In genomic region chr22:23161574-23161973, GRCh38 we compare ENCODE assay signal across 20 cellular contexts. TPM values are rescaled to one million over a fixed set of nuclear protein-coding genes. Genes with fewer than 3 reads are reported as not detected.
DNase-seq lines count a peak whose midpoint lies in the region; TF ChIP-seq lines count a peak whose summit lies in the region.
"Had no signal": no experiment of that assay in that cellular context is flagged by ENCODE, and none has a peak within 500 bp of the region (broad histone marks: within the 10 kb centered on the region; RNA-seq: fewer than 3 reads in every experiment).

No MANE protein-coding gene starts in this region.

- no peak overlapping the region for H3K4me3 Mint-ChIP-seq in MCF 10A (ENCODE audit: unreplicated experiment)
- H3K4me3 Mint-ChIP-seq: B cell; CD14-positive monocyte; CD4-positive, alpha-beta memory T cell; GM23338 had no signal

- H3K4me1 ChIP-seq in mammary epithelial cell (ENCODE audit: insufficient read depth, low read length): no peaks in the 10 kb centered on the region
- H3K4me1 ChIP-seq in neuronal stem cell (ENCODE audit: control insufficient read depth in 2 of 2, insufficient read depth in 1 of 2, low read depth in 1 of 2, low read length in 2 of 2): peaks cover 2 to 11% of the 10 kb centered on the region in 2 donors

- whole genome bisulfite sequencing in mammary epithelial cell (ENCODE audit: low coverage, missing lambda C conversion rate): 93% methylated on average over 12 of the region's 13 CpGs
- WGBS in neuronal stem cell (ENCODE audit: extremely low coverage in 2 of 2, insufficient read length in 2 of 2, insufficient replicate concordance in 1 of 2), 2 donors: no CpG with 5 or more reads among the region's 13 CpGs

- no peaks in the 10 kb centered on the region for H3K27me3 Mint-ChIP-seq in MCF 10A (ENCODE audit: insufficient read depth, unreplicated experiment)
- H3K27me3 Mint-ChIP-seq: B cell; CD4-positive, alpha-beta memory T cell had no signal

- intact Hi-C loops in MCF 10A (cut with micrococcal nuclease): no loop called here
- intact Hi-C loops in mammary epithelial cell (cut with micrococcal nuclease): no loop called here

- no peak overlapping the region for H3K14ac ChIP-seq in neuronal stem cell (ENCODE audit: low read length)

- H3K18ac ChIP-seq in neuronal stem cell (ENCODE audit: low read length): no peak overlapping the region

- H2AFZ ChIP-seq in mammary epithelial cell (ENCODE audit: low read depth, low read length): no peak overlapping the region
- no peak overlapping the region for H2AFZ ChIP-seq in neuronal stem cell (ENCODE audit: low read length)
- H2AFZ ChIP-seq: GM23338 had no signal

- BruUV-seq in MCF 10A (replicated peaks; lab: Mats Ljungman, UMichigan) (no TSS peak), mammary epithelial cell (replicated peaks; lab: Mats Ljungman, UMichigan) (no TSS peak)

- H3K4ac ChIP-seq in neuronal stem cell (ENCODE audit: low read length): no peak overlapping the region

- H3K4me2 ChIP-seq in mammary epithelial cell (ENCODE audit: insufficient read depth, low read depth, low read length): no peak overlapping the region
- no peak overlapping the region for H3K4me2 ChIP-seq in neuronal stem cell (ENCODE audit: insufficient read depth, low read length, poor library complexity, severe bottlenecking)
- H3K4me2 ChIP-seq: BLaER1, GM23338 had no signal

- H3K9me3 Mint-ChIP-seq in MCF 10A (ENCODE audit: unreplicated experiment): no peaks in the 10 kb centered on the region
- H3K9me3 Mint-ChIP-seq: GM23338 had no signal

- DNase-seq in MCF 10A (ENCODE audit: unreplicated experiment) (no peak), mammary epithelial cell (no peak), neuronal stem cell (ENCODE audit: low spot score) (no peak), NCI-H510A treated with DMSO at 0.1 percent for 48 hours (lab: John Stamatoyannopoulos, UW) (no peak), CD1c-positive myeloid dendritic cell (ENCODE audit: extremely low spot score) (no peak)
- DNase-seq: Calu3; CD4-positive, alpha-beta memory T cell; COR-L47; DMS53; DMS79 treated with DMSO at 0.1 percent for 48 hours; GF-D8; HCEC 1CT had no signal

- no peak overlapping the region for H2BK5ac ChIP-seq in neuronal stem cell (ENCODE audit: low read length)

- H3K36me3 ChIP-seq in mammary epithelial cell (ENCODE audit: insufficient read depth, low read length) (no peaks in the 10 kb centered on the region), neuronal stem cell (replicated peaks in 1 of 2; ENCODE audit: control insufficient read depth in 2 of 2, insufficient read depth in 2 of 2, low read length in 2 of 2) (peaks cover 2 to 20% of the 10 kb centered on the region in 2 donors)
- H3K36me3 ChIP-seq: BLaER1 had no signal

- no peaks in the 10 kb centered on the region for H3K79me1 ChIP-seq in neuronal stem cell (ENCODE audit: low read depth, low read length)

- no peaks in the 10 kb centered on the region for H3K79me2 ChIP-seq in mammary epithelial cell (ENCODE audit: insufficient read depth, low read length)

- CTCF ChIA-PET in MCF 10A (lab: Yijun Ruan, JAX): no interaction called here
- CTCF ChIA-PET in mammary epithelial cell (lab: Charles Lee; ENCODE audit: low non-redundant PET): no interaction called here

- H2BK120ac ChIP-seq in neuronal stem cell (ENCODE audit: low read depth, low read length): no peak overlapping the region

- no peaks in the 10 kb centered on the region for H3K36me3 Mint-ChIP-seq in MCF 10A (ENCODE audit: insufficient read depth, unreplicated experiment)
- H3K36me3 Mint-ChIP-seq: CD14-positive monocyte; CD4-positive, alpha-beta memory T cell had no signal

- no peak overlapping the region for H4K8ac ChIP-seq in neuronal stem cell (ENCODE audit: low read depth, low read length)

- H3K9ac ChIP-seq in mammary epithelial cell (ENCODE audit: insufficient read depth, low read length) (no peak overlapping the region), neuronal stem cell (ENCODE audit: low read depth, low read length, poor library complexity) (peak overlapping the region; percentile 7)
- H3K9ac ChIP-seq: BLaER1 had no signal

- peak overlapping the region; percentile 86 for H3K23ac ChIP-seq in neuronal stem cell (ENCODE audit: low read depth, low read length, poor library complexity)

- no peak overlapping the region for H2BK15ac ChIP-seq in neuronal stem cell (ENCODE audit: low read length)

- no peak overlapping the region for H4K91ac ChIP-seq in neuronal stem cell (ENCODE audit: low read depth, low read length, poor library complexity)

- in situ Hi-C loops in mammary epithelial cell (cut with MboI; ENCODE audit: low sequenced_read_pairs in 2 of 2): no loop called here

- H3K27ac ChIP-seq in mammary epithelial cell (ENCODE audit: insufficient read depth, low read depth, low read length) (no peak overlapping the region), VCaP (peak overlapping the region; percentile 83; the same call in 1 of the 2 replicates), neuronal stem cell (replicated peaks; ENCODE audit: low read length) (no peak overlapping the region)
- H3K27ac ChIP-seq: 22Rv1, BLaER1 had no signal

- H2AK5ac ChIP-seq in neuronal stem cell (ENCODE audit: low read depth, low read length): no peak overlapping the region

- POLR2A ChIA-PET in MCF 10A (lab: Yijun Ruan, JAX): no interaction called here

- no peaks in the 10 kb centered on the region for H3K27me3 ChIP-seq in mammary epithelial cell (ENCODE audit: insufficient read depth, low read length)
- no peaks in the 10 kb centered on the region for H3K27me3 ChIP-seq in neuronal stem cell (ENCODE audit: control insufficient read depth in 3 of 3, insufficient read depth in 3 of 3, low read depth in 1 of 3, low read length in 3 of 3)
- H3K27me3 ChIP-seq: BLaER1 had no signal

- no peaks in the 10 kb centered on the region for H3K9me3 ChIP-seq in mammary epithelial cell (replicated peaks; ENCODE audit: insufficient read depth, low read length)
- H3K9me3 ChIP-seq in neuronal stem cell (replicated peaks in 1 of 2; ENCODE audit: control insufficient read depth in 2 of 2, insufficient read depth in 1 of 2, low read depth in 1 of 2, low read length in 2 of 2): no peaks in the 10 kb centered on the region
- H3K9me3 ChIP-seq: BLaER1 had no signal

- H2BK12ac ChIP-seq in neuronal stem cell (ENCODE audit: low read length): peak overlapping the region; percentile 69

- dilution Hi-C loops in mammary epithelial cell (cut with HindIII; ENCODE audit: low sequenced_read_pairs): loop anchor here (5.0 to 25.0 kb wide), 2 partner anchors 126 to 226 kb away; no protein-coding TSS in a partner anchor

- H3K4me1 Mint-ChIP-seq in MCF 10A (ENCODE audit: insufficient read depth, unreplicated experiment): no peaks in the 10 kb centered on the region
- H3K4me1 Mint-ChIP-seq: B cell; CD4-positive, alpha-beta memory T cell had no signal

- H3K4me3 ChIP-seq in mammary epithelial cell (replicated peaks in 1 of 3; ENCODE audit: insufficient read depth in 1 of 3, low read depth in 2 of 3, low read length in 3 of 3): no peak overlapping the region
- H3K4me3 ChIP-seq in neuronal stem cell (ENCODE audit: low read length in 2 of 2): no peak overlapping the region
- H3K4me3 ChIP-seq: BLaER1, GM23338 had no signal

- no peak for TF ChIP-seq CTCF in MCF 10A (IDR thresholded peaks at IDR 0.05; ENCODE audit: unreplicated experiment)
- TF ChIP-seq CTCF in mammary epithelial cell (conservative IDR thresholded peaks at IDR 0.05 in 1 of 2, IDR thresholded peaks at IDR 0.05 in 1 of 2; ENCODE audit: extremely low read depth in 1 of 2, insufficient read depth in 1 of 2, low read depth in 1 of 2, low read length in 2 of 2): no peak
- no peak for TF ChIP-seq CTCF in VCaP (conservative IDR thresholded peaks at IDR 0.05)

- H3K27ac Mint-ChIP-seq in MCF 10A (ENCODE audit: low read depth, unreplicated experiment): peak overlapping the region; percentile 48
- H3K27ac Mint-ChIP-seq: B cell; CD4-positive, alpha-beta memory T cell; GM23338 had no signal

- H4K20me1 ChIP-seq in mammary epithelial cell (ENCODE audit: insufficient read depth, low read length): no peaks in the 10 kb centered on the region
- H4K20me1 ChIP-seq: BLaER1 had no signal

RNA-seq across cellular contexts. Expression of gene RAB36, which starts 16.3 kb away (rescaled TPM):
- total RNA-seq in MCF 10A (2022) (8.5 and 8.8 TPM in 2 replicates), mammary epithelial cell (1 to 10 TPM; 8.6 to 8.7 TPM)
- 7.6 TPM for polyA plus RNA-seq in mammary epithelial cell
- polyA minus RNA-seq in mammary epithelial cell: 20.8 TPM
- polyA plus RNA-seq in neuronal stem cell (2013, experiment 1 of 2): 4.5 TPM
- polyA plus RNA-seq in neuronal stem cell (2013, experiment 2 of 2): 4.5 TPM

RNA-seq across cellular contexts. Expression of gene BCR, which starts 18.7 kb away (rescaled TPM):
- total RNA-seq in MCF 10A (2022) (62.2 and 77.9 TPM in 2 replicates), mammary epithelial cell (10 to 100 TPM; 67.7 to 69.7 TPM)
- polyA plus RNA-seq in mammary epithelial cell: 59.1 TPM
- polyA minus RNA-seq in mammary epithelial cell: 235 TPM
- polyA plus RNA-seq in neuronal stem cell (2013, experiment 1 of 2): 20.8 TPM
- 19.8 TPM for polyA plus RNA-seq in neuronal stem cell (2013, experiment 2 of 2)

RNA-seq across cellular contexts. Expression of gene RSPH14, which starts 19.8 kb away (rescaled TPM):
- total RNA-seq in MCF 10A (2022): not detected in 2 replicates
- under 1 TPM in 1 of 2 donors, not detected in 1; 0.42 TPM for total RNA-seq in mammary epithelial cell
- polyA plus RNA-seq in mammary epithelial cell: not detected
- not detected for polyA minus RNA-seq in mammary epithelial cell
- 2.0 TPM for polyA plus RNA-seq in neuronal stem cell (2013, experiment 1 of 2)
- polyA plus RNA-seq in neuronal stem cell (2013, experiment 2 of 2): 2.2 TPM
- total RNA-seq: B cell; Calu3; CD4-positive, alpha-beta memory T cell; Daoy; G401; GM23338 had no signal
- polyA plus RNA-seq: CD14-positive monocyte; CD4-positive, alpha-beta memory T cell had no signal
